ENCODE assay signal across 19 cellular contexts in the genomic region with DNA sequence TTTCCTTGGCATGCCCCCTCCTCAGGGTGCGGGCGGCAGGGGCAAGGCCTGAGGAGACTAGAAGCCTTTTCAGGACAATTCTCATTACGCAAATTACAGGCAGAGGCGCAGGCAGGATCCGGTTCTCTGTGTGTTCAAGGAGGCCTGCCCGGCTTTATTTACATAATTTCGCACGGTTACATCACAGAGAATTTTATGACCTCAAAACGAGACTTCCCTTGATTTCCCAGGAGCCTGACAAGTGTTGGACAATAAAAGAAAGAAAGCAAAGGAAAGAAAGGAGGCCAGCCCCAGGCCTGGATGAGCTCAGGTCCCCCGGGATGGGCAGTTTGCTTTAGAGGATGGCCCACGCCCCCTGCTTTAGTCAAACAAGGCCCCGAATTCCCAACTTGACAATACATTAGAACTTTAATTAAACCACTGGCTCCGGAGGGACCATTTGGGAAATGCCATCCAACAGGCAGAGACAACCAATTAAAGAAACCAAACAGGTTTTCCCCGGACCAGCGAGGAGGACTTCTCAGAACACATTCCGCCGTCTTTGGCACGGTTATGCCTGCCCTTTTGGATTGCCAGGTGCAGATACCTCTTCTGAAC. TPM values are rescaled to one million over a fixed set of nuclear protein-coding genes. Genes with fewer than 3 reads are reported as not detected.
DNase-seq lines count a peak whose midpoint lies in the region; ATAC-seq and TF ChIP-seq lines count a peak whose summit lies in the region.
"Had no signal": no experiment of that assay in that cellular context is flagged by ENCODE, and none has a peak within 500 bp of the region (broad histone marks: within the 10 kb centered on the region; RNA-seq: fewer than 3 reads in every experiment).

No MANE protein-coding gene starts in this region.

- peaks cover 24% of the 10 kb centered on the region for H3K4me1 Mint-ChIP-seq in Calu3 (ENCODE audit: low read depth, unreplicated experiment)

- no peaks in the 10 kb centered on the region for H3K27me3 Mint-ChIP-seq in Calu3 (ENCODE audit: unreplicated experiment)

- H3K36me3 Mint-ChIP-seq in Calu3 (ENCODE audit: insufficient read depth, unreplicated experiment): peaks cover 61% of the 10 kb centered on the region
- H3K36me3 Mint-ChIP-seq: naive B cell had no signal

- H3K9me3 ChIP-seq in right cardiac atrium (ENCODE audit: control insufficient read depth, low read length): no peaks in the 10 kb centered on the region
- no peaks in the 10 kb centered on the region for H3K9me3 ChIP-seq in WERI-Rb-1 (ENCODE audit: severe bottlenecking)
- no peaks in the 10 kb centered on the region for H3K9me3 ChIP-seq in tibial nerve
- H3K9me3 ChIP-seq: adrenal gland, SK-N-SH, thyroid gland had no signal

- H3K36me3 ChIP-seq in WERI-Rb-1 (peaks cover 24% of the 10 kb centered on the region), tibial nerve (no peaks in the 10 kb centered on the region)
- H3K36me3 ChIP-seq: adrenal gland, thyroid gland had no signal

- BruUV-seq in Calu3 (replicated peaks; lab: Mats Ljungman, UMichigan): no TSS peak

- no peak for DNase-seq in Calu3
- DNase-seq in OCI-M1 (lab: John Stamatoyannopoulos, UW): peak; percentile 7
- peak; percentile 45 for DNase-seq in mesenteric fat pad (ENCODE audit: low spot score)
- no peak for DNase-seq in right cardiac atrium
- no peak for DNase-seq in WERI-Rb-1
- DNase-seq in tibial nerve (ENCODE audit: low spot score in 2 of 2): no peak
- DNase-seq: activated CD4-positive, alpha-beta T cell treated with anti-CD3 and anti-CD28 coated beads, Interleukin-2, amount 50 U/mL, for 48 hours; adrenal gland; C1 segment of cervical spinal cord; central memory CD4-positive, alpha-beta T cell; foreskin fibroblast; naive B cell; thyroid gland had no signal

- H3K4me3 ChIP-seq in right cardiac atrium (ENCODE audit: low read length) (no peak overlapping the region), WERI-Rb-1 (ENCODE audit: low read depth, low read length) (no peak overlapping the region), tibial nerve (no peak overlapping the region)
- H3K4me3 ChIP-seq: adrenal gland, GM12878, thyroid gland had no signal

- 19% methylated on average over 18 of the region's 18 CpGs for WGBS in right cardiac atrium
- 13 to 14% methylated on average over 18 of the region's 18 CpGs for WGBS in tibial nerve, 2 donors

- intact Hi-C loops in Calu3 (cut with micrococcal nuclease; ENCODE audit: unreplicated experiment) (loop anchor here (5.0 kb wide), 1 partner anchor 135 kb away; no protein-coding TSS in a partner anchor), right cardiac atrium (cut with DNase I) (no loop called here)

- H3K27ac Mint-ChIP-seq in Calu3 (ENCODE audit: unreplicated experiment): peak overlapping the region; percentile 94
- H3K27ac Mint-ChIP-seq: activated T-helper 2 cell treated with anti-CD3 and anti-CD28 coated beads, Interferon-gamma antibody, Interleukin-2, Interleukin-4, amounts not matched to agents 10 μg/mL and 5 μg/mL and 100 μg/mL, durations not matched to agents 14 hours and 24 hours and 36 hours; naive B cell had no signal

- no peak overlapping the region for H3K27ac ChIP-seq in right cardiac atrium (ENCODE audit: low read length)
- H3K27ac ChIP-seq in WERI-Rb-1: no peak overlapping the region
- H3K27ac ChIP-seq in tibial nerve: peak overlapping the region in 1 of 4 donors; percentile 59
- H3K27ac ChIP-seq: adrenal gland, thyroid gland had no signal

- no peak for TF ChIP-seq EP300 in tibial nerve (IDR thresholded peaks at IDR 0.05)

- CTCF ChIA-PET in Calu3 (lab: Charles Lee): interaction anchor here (1.1 kb wide), 1 partner anchor 151 kb away, joined by 3 read pairs; no protein-coding TSS in a partner anchor

- TF ChIP-seq POLR2A in GM18951 (IDR thresholded peaks at IDR 0.05; ENCODE audit: extremely low read depth, insufficient read depth, insufficient read length): peak; percentile 14
- no peak for TF ChIP-seq POLR2A in tibial nerve (IDR thresholded peaks at IDR 0.05)

- H3K27me3 ChIP-seq in right cardiac atrium (ENCODE audit: control insufficient read depth, insufficient read depth) (peaks cover 4% of the 10 kb centered on the region), WERI-Rb-1 (ENCODE audit: insufficient read depth, low read depth, severe bottlenecking) (no peaks in the 10 kb centered on the region), tibial nerve (peaks cover 2 to 91% of the 10 kb centered on the region in 2 donors)

- in situ Hi-C loops in GM18951 (cut with MboI; ENCODE audit: low sequenced_read_pairs, unreplicated experiment): no loop called here

- H3K9me3 Mint-ChIP-seq in Calu3 (ENCODE audit: low read depth, unreplicated experiment): no peaks in the 10 kb centered on the region
- H3K9me3 Mint-ChIP-seq: activated T-helper 2 cell treated with anti-CD3 and anti-CD28 coated beads, Interferon-gamma antibody, Interleukin-2, Interleukin-4, amounts not matched to agents 10 μg/mL and 5 μg/mL and 100 μg/mL, durations not matched to agents 14 hours and 24 hours and 36 hours had no signal

- peak overlapping the region; percentile 99 for H3K4me3 Mint-ChIP-seq in Calu3 (ENCODE audit: low read depth, unreplicated experiment)

- no peak for TF ChIP-seq CTCF in Calu3 (IDR thresholded peaks at IDR 0.05; ENCODE audit: unreplicated experiment)
- no peak for TF ChIP-seq CTCF in WERI-Rb-1 (IDR thresholded peaks at IDR 0.05; ENCODE audit: low read depth, low read length)
- no peak for TF ChIP-seq CTCF in tibial nerve (IDR thresholded peaks at IDR 0.05)

- H3K4me1 ChIP-seq in right cardiac atrium (ENCODE audit: control insufficient read depth, insufficient read depth, low read length) (peaks cover 2% of the 10 kb centered on the region), tibial nerve (peaks cover 0 to 64% (median 11%) of the 10 kb centered on the region in 4 donors)

- ATAC-seq in right cardiac atrium: no peak
- ATAC-seq in GM21619 (IDR thresholded peaks at IDR 0.05; ENCODE audit: unreplicated experiment): no peak
- ATAC-seq: GM12878 had no signal

RNA-seq across cellular contexts. Expression of gene MNX1, which starts 2.9 kb away (rescaled TPM):
- 28.4 and 30.3 TPM in 2 replicates for total RNA-seq in Calu3 (2022)
- total RNA-seq in mesenteric fat pad: not detected
- not detected for total RNA-seq in right cardiac atrium
- polyA plus RNA-seq in right cardiac atrium: not detected
- total RNA-seq in tibial nerve: not detected
- total RNA-seq: pulmonary artery endothelial cell, thyroid gland had no signal
- polyA plus RNA-seq: adrenal gland, SK-N-SH had no signal

RNA-seq across cellular contexts. Expression of gene NOM1, which starts 58.1 kb away (rescaled TPM):
- total RNA-seq in Calu3 (2022) (32.9 and 35.1 TPM in 2 replicates), mesenteric fat pad (19.9 TPM), right cardiac atrium (10 to 100 TPM in 1 of 4 donors, 1 to 10 TPM in 3; 6.5 to 10.6 (median 7.7) TPM), tibial nerve (10 to 100 TPM; 23.3 to 41.5 (median 25.3) TPM)
- polyA plus RNA-seq in right cardiac atrium: 5.6 TPM

Comparison
In these comparisons a context has a peak if more than half of its experiments do, and no peak if none do; other contexts are left out.
1. DNase-seq: peak in OCI-M1 (single experiment) and mesenteric fat pad (single experiment); none in Calu3 (single experiment), right cardiac atrium (0 of 3), WERI-Rb-1 (single experiment) and tibial nerve (0 of 2).
2. RNA of gene MNX1, which starts 2.9 kb away (total RNA-seq): 28.4 to 30.3 TPM in Calu3; not detected in mesenteric fat pad (single experiment), not detected in right cardiac atrium and not detected in tibial nerve; every median in the first group is over 10 times any median in the second.